Comparison of ENCODE assay signal across 1 cellular context in genomic region chr10:85429126-85429525, GRCh38.
TF ChIP-seq lines count a peak whose summit lies in the region.

No MANE protein-coding gene starts in this region.

TF ChIP-seq in H1, 55 proteins besides CTCF, POLR2A, EP300 and RAD21 (continued from another document):
- TF ChIP-seq ATF2 (IDR thresholded peaks at IDR 0.05; ENCODE audit: low read length) (no peak), RNF2 (IDR thresholded peaks at IDR 0.05; ENCODE audit: borderline replicate concordance, low read depth, low read length, missing control alignments, poor library complexity, severe bottlenecking) (no peak), TEAD4 (IDR thresholded peaks at IDR 0.05; ENCODE audit: low read depth, low read length) (no peak), FOSL1 (IDR thresholded peaks at IDR 0.05; ENCODE audit: insufficient read depth, low read depth, low read length) (no peak), SP4 (IDR thresholded peaks at IDR 0.05; ENCODE audit: low read length) (no peak), RXRA (IDR thresholded peaks at IDR 0.05; ENCODE audit: insufficient read depth, low read depth, low read length) (no peak), SP1 (IDR thresholded peaks at IDR 0.05; ENCODE audit: low read depth, low read length) (no peak), BACH1 (IDR thresholded peaks at IDR 0.05; ENCODE audit: low read length) (no peak), TBP (IDR thresholded peaks at IDR 0.05; ENCODE audit: low read depth, low read length) (no peak), CREB1 (IDR thresholded peaks at IDR 0.05) (no peak), POU5F1 (IDR thresholded peaks at IDR 0.05; ENCODE audit: low read depth, low read length) (no peak), EZH2 (IDR thresholded peaks at IDR 0.05; ENCODE audit: low read depth, low read length, severe bottlenecking) (no peak), PHF8 (conservative IDR thresholded peaks at IDR 0.05; ENCODE audit: low read depth, low read length) (no peak), HDAC6 (IDR thresholded peaks at IDR 0.05; ENCODE audit: low read depth, low read length) (no peak)
TF ChIP-seq in H1: peak in this region for 0.
